ENCODE assay signal across 8 cellular contexts in the genomic region with DNA sequence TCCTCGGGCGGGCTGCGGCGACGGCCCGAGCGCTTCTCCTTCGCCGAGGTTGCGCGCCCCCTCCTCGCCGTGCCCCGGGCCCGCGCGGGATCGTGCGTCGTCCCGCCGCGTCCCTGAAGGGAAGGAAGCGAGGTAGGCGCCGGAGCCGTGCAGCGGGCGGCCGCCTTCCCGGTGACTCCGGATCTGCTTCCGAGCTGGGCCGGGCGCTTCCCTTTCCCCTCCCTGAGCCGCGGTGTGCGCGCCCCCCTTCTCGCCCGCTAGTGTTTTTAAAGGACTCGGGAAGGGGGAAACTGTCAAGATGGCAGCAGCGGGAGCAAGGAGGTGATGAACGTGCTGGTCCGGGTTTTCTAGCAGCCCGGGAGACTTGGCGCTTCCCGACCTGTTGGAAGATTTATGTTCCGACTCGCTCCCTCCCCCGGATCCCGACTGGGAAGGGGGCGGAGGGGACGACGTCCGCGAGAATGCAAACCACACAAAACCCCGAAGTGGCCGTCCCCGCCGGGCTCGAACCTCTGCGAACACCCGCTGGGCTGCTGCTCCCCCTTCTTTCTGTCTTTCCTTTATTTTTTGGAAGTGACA. TPM values are rescaled to one million over a fixed set of nuclear protein-coding genes. Genes with fewer than 3 reads are reported as not detected.
DNase-seq lines count a peak whose midpoint lies in the region; ATAC-seq and TF ChIP-seq lines count a peak whose summit lies in the region.

No MANE protein-coding gene starts in this region.

- no peak overlapping the region for H3K23ac ChIP-seq in trophoblast cell (ENCODE audit: low read length)

- peak overlapping the region; percentile 6 for H2BK12ac ChIP-seq in trophoblast cell (ENCODE audit: low read length)

- peak overlapping the region; percentile 85 for H2BK5ac ChIP-seq in trophoblast cell (ENCODE audit: low read depth, low read length, poor library complexity)

- H3K4me2 ChIP-seq in trophoblast cell (ENCODE audit: low read length), result peak overlapping the region; percentile 90

- peak overlapping the region; percentile 94 to 100 (median 99) for H3K27ac ChIP-seq in heart left ventricle
- peak overlapping the region; percentile 83 for H3K27ac ChIP-seq in trophoblast cell (ENCODE audit: low read depth, low read length)

- peak overlapping the region; percentile 82 for H3K9ac ChIP-seq in trophoblast cell (ENCODE audit: low read length)

- H3K79me1 ChIP-seq in trophoblast cell (ENCODE audit: low read length), result peaks cover 34% of the 10 kb centered on the region

- peak overlapping the region; percentile 16 for H3K4ac ChIP-seq in trophoblast cell (ENCODE audit: low read depth, low read length)

- H3K9me3 ChIP-seq in heart left ventricle, result no peaks in the 10 kb centered on the region
- peaks cover 3% of the 10 kb centered on the region for H3K9me3 ChIP-seq in trophoblast cell (ENCODE audit: insufficient read depth, low read depth, low read length)

- peak overlapping the region; percentile 44 for H2BK120ac ChIP-seq in trophoblast cell (ENCODE audit: insufficient read depth, low read length, poor library complexity)

- peak overlapping the region; percentile 34 for H4K12ac ChIP-seq in trophoblast cell (ENCODE audit: low read depth, low read length)

- H3K27me3 ChIP-seq in heart left ventricle (no peaks in the 10 kb centered on the region), trophoblast cell (ENCODE audit: insufficient read depth, low read length) (no peaks in the 10 kb centered on the region)

- peak overlapping the region; percentile 6 for H2AK5ac ChIP-seq in trophoblast cell (ENCODE audit: low read length)

- ATAC-seq in HG02852 (IDR thresholded peaks at IDR 0.05; ENCODE audit: unreplicated experiment), result peak; percentile 3
- ATAC-seq in heart left ventricle, result peak in 3 of 4 donors; percentile 0 to 1 (median 1)
- ATAC-seq in HG02885 (IDR thresholded peaks at IDR 0.05; ENCODE audit: poor library complexity, unreplicated experiment), result no peak

- peaks cover 5 to 54% (median 36%) of the 10 kb centered on the region in 12 donors for H3K4me1 ChIP-seq in heart left ventricle
- H3K4me1 ChIP-seq in trophoblast cell (ENCODE audit: control insufficient read depth in 1 of 2, insufficient read depth in 2 of 2, low read length in 2 of 2), result peaks cover 9 to 11% of the 10 kb centered on the region in 2 experiments

- H3K36me3 ChIP-seq in heart left ventricle (no peaks in the 10 kb centered on the region), trophoblast cell (ENCODE audit: control insufficient read depth in 1 of 2, insufficient read depth in 2 of 2, low read length in 2 of 2) (no peaks in the 10 kb centered on the region)

- H4K91ac ChIP-seq in trophoblast cell (ENCODE audit: low read depth, low read length), result peak overlapping the region; percentile 67

- intact Hi-C loops in heart left ventricle (cut with DNase I), result loop anchor here in 9 of 10 donors (1.0 to 10.0 kb wide), 23 partner anchors 29 to 825 kb away; partner anchors contain the start of genes CD164 (in 2 of the 9), ARMC2 (in 1 of the 9) and SESN1 (in 1 of the 9)

- 0 to 1% (median 0%) methylated on average over 25 to 64 of the region's 64 CpGs for WGBS in heart left ventricle, 4 donors
- no CpG with 5 or more reads among the region's 64 CpGs for WGBS in trophoblast cell (ENCODE audit: extremely low coverage, insufficient coverage, insufficient read length)

- H4K8ac ChIP-seq in trophoblast cell (ENCODE audit: low read depth, low read length), result peak overlapping the region; percentile 75

- peak overlapping the region; percentile 32 for H3K18ac ChIP-seq in trophoblast cell (ENCODE audit: low read length)

- H2AFZ ChIP-seq in trophoblast cell (ENCODE audit: insufficient read depth, low read length, poor library complexity), result peak overlapping the region; percentile 28

- no peak for TF ChIP-seq CTCF in heart left ventricle (IDR thresholded peaks at IDR 0.05)

- DNase-seq in NOMO-1 (lab: John Stamatoyannopoulos, UW; ENCODE audit: unreplicated experiment in 2 of 2) (peak; percentile 39 to 47), NOMO-1 treated with DMSO at 0.1 percent for 48 hours (lab: John Stamatoyannopoulos, UW; ENCODE audit: unreplicated experiment) (no peak), NCI-H526 treated with DMSO at 0.1 percent for 48 hours (lab: John Stamatoyannopoulos, UW) (peak; percentile 58), amniotic epithelial cell (ENCODE audit: low read depth) (peak; percentile 81), heart left ventricle (peak in 4 of 5 donors; percentile 68 to 77 (median 75)), trophoblast cell (peak; percentile 74 to 77)

- peak overlapping the region; percentile 69 to 99 (median 96) for H3K4me3 ChIP-seq in heart left ventricle
- H3K4me3 ChIP-seq in trophoblast cell (ENCODE audit: low read depth, low read length), result peak overlapping the region; percentile 92

- peak overlapping the region; percentile 89 for H3K14ac ChIP-seq in trophoblast cell (ENCODE audit: low read length)

- TF ChIP-seq POLR2A in heart left ventricle (IDR thresholded peaks at IDR 0.05), result peak in 1 of 2 donors; percentile 47

- H3K79me2 ChIP-seq in trophoblast cell (ENCODE audit: control insufficient read depth, insufficient read depth, low read length, poor library complexity), result peaks cover 25% of the 10 kb centered on the region

RNA-seq across cellular contexts. Expression of gene FOXO3, which starts 0.7 kb away (rescaled TPM):
- total RNA-seq in heart left ventricle, result 10 to 100 TPM; 26.8 to 87.9 (median 38.7) TPM
- 10 to 100 TPM; 11.6 to 39.1 TPM for polyA plus RNA-seq in heart left ventricle
- 30.9 and 31.9 TPM in 2 replicates for polyA plus RNA-seq in trophoblast cell (2013)
